ENCODE assay signal across 1 cellular context in the genomic region with DNA sequence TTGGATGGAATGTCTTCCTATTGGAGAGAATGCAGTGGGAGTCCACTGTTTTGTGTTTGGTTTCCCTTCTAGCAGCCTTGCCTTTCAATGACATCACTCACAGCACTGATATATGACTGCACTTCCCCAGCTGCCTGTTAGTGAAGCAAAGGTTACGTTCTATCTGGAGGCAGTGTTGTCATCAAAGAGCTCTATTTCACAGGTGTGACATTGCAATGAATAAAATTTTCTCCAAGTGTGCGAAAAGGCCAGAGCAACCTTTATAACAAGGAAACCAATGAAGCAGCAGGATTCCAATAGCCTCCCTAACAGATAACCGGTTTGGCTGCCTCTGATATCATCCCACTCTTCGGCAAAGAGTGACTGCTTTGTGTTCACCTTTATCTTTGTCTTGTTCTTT.
TF ChIP-seq lines count a peak whose summit lies in the region.

No MANE protein-coding gene starts in this region.

TF ChIP-seq in HEK293, 187 proteins besides CTCF, POLR2A, EP300 and RAD21 (continued from another document):
- TF ChIP-seq, protein P1, sequence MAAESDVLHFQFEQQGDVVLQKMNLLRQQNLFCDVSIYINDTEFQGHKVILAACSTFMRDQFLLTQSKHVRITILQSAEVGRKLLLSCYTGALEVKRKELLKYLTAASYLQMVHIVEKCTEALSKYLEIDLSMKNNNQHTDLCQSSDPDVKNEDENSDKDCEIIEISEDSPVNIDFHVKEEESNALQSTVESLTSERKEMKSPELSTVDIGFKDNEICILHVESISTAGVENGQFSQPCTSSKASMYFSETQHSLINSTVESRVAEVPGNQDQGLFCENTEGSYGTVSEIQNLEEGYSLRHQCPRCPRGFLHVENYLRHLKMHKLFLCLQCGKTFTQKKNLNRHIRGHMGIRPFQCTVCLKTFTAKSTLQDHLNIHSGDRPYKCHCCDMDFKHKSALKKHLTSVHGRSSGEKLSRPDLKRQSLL (tag by site-specific recombination; IDR thresholded peaks at IDR 0.05) = no peak
- TF ChIP-seq ZNF843 (tag by site-specific recombination; IDR thresholded peaks at IDR 0.05) = no peak
- TF ChIP-seq SP2 (tag by site-specific recombination; IDR thresholded peaks at IDR 0.05) = peak; percentile 34; the same call in 1 of the 2 replicates
- TF ChIP-seq ZEB2 (tag by site-specific recombination; IDR thresholded peaks at IDR 0.05) = peak; percentile 37; the same call in 1 of the 2 replicates
- TF ChIP-seq SALL2 (tag by site-specific recombination; IDR thresholded peaks at IDR 0.05; ENCODE audit: borderline replicate concordance) = no peak
- TF ChIP-seq ZNF184 (tag by site-specific recombination; IDR thresholded peaks at IDR 0.05) = peak; percentile 39; the same call in 1 of the 2 replicates
- peak; percentile 48; the same call in 1 of the 2 replicates for TF ChIP-seq ZBTB21 (tag by site-specific recombination; IDR thresholded peaks at IDR 0.05)
- TF ChIP-seq KLF16 (tag by site-specific recombination; IDR thresholded peaks at IDR 0.05) = no peak
- TF ChIP-seq, protein P2, sequence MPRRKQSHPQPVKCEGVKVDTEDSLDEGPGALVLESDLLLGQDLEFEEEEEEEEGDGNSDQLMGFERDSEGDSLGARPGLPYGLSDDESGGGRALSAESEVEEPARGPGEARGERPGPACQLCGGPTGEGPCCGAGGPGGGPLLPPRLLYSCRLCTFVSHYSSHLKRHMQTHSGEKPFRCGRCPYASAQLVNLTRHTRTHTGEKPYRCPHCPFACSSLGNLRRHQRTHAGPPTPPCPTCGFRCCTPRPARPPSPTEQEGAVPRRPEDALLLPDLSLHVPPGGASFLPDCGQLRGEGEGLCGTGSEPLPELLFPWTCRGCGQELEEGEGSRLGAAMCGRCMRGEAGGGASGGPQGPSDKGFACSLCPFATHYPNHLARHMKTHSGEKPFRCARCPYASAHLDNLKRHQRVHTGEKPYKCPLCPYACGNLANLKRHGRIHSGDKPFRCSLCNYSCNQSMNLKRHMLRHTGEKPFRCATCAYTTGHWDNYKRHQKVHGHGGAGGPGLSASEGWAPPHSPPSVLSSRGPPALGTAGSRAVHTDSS (tag by site-specific recombination; IDR thresholded peaks at IDR 0.05) = 0 out of 2 replicates have a peak, but pooled peaks have one; percentile 13
- TF ChIP-seq KLF9 (tag by site-specific recombination; IDR thresholded peaks at IDR 0.05; ENCODE audit: low read depth) = no peak
- peak; percentile 54 for TF ChIP-seq SETDB1 (IDR thresholded peaks at IDR 0.05; ENCODE audit: insufficient read length, low read length)
- peak; percentile 38; the same call in 1 of the 2 replicates for TF ChIP-seq ZNF600 (tag by site-specific recombination; IDR thresholded peaks at IDR 0.05)
- TF ChIP-seq SP7 (tag by site-specific recombination; IDR thresholded peaks at IDR 0.05) = 0 out of 2 replicates have a peak, but pooled peaks have one; percentile 18
